ENCODE assay signal across 19 cellular contexts in genomic region chr15:80036067-80036466, GRCh38. TPM values are rescaled to one million over a fixed set of nuclear protein-coding genes. Genes with fewer than 3 reads are reported as not detected.
A peak's percentile ranks its signal among the peaks of the same experiment; 100 is the strongest.
DNase-seq lines count a peak whose midpoint lies in the region; ATAC-seq, FAIRE-seq and TF ChIP-seq lines count a peak whose summit lies in the region.
"Had no signal": no experiment of that assay in that cellular context is flagged by ENCODE, and none has a peak within 500 bp of the region (broad histone marks: within the 10 kb centered on the region; RNA-seq: fewer than 3 reads in every experiment).

No MANE protein-coding gene starts in this region.

- H3K36me3 ChIP-seq in MM.1S (replicated peaks; ENCODE audit: insufficient read depth, low read length) (no peaks in the 10 kb centered on the region), H1 (ENCODE audit: control insufficient read depth in 2 of 4, insufficient read depth in 4 of 4, low read length in 3 of 4) (no peaks in the 10 kb centered on the region)
- H3K36me3 ChIP-seq: Peyer's patch had no signal

- no peaks in the 10 kb centered on the region; the same call in none of the 2 replicates for H3K23me2 ChIP-seq in H1 (ENCODE audit: low read depth, low read length)

- H3K18ac ChIP-seq in H1 (ENCODE audit: extremely low read depth, low read length) = no peak overlapping the region

- H3K27ac ChIP-seq in MM.1S (ENCODE audit: low read length) (peak overlapping the region; percentile 33; the same call in 1 of the 2 replicates), H1 (ENCODE audit: low read depth, low read length) (no peak overlapping the region)
- H3K27ac ChIP-seq: 22Rv1, Peyer's patch had no signal

- H4K20me1 ChIP-seq in MM.1S (ENCODE audit: insufficient read depth, low read length) (no peaks in the 10 kb centered on the region), H1 (replicated peaks in 1 of 2; ENCODE audit: control insufficient read depth in 1 of 2, insufficient read depth in 2 of 2, low read length in 2 of 2) (no peaks in the 10 kb centered on the region)

- ATAC-seq in GM21423 (IDR thresholded peaks at IDR 0.05; ENCODE audit: unreplicated experiment) = no peak
- no peak for ATAC-seq in GM18517 (IDR thresholded peaks at IDR 0.05; ENCODE audit: unreplicated experiment)
- ATAC-seq: CD8-positive, alpha-beta T cell; SK-N-SH treated with all-trans-retinoic acid at 6 μM for 48 hours had no signal

- peaks cover 37% of the 10 kb centered on the region for H3F3A ChIP-seq in MM.1S (ENCODE audit: insufficient read depth, low read length)

- H2AFZ ChIP-seq in MM.1S (ENCODE audit: low read length) (no peak overlapping the region), H1 (ENCODE audit: low read length) (no peak overlapping the region)

- no peak overlapping the region for H3K4me3 ChIP-seq in MM.1S (ENCODE audit: low read length)
- no peak overlapping the region for H3K4me3 ChIP-seq in H1 (ENCODE audit: extremely low read depth in 1 of 4, insufficient read depth in 2 of 4, low read depth in 3 of 4, low read length in 4 of 4)
- H3K4me3 ChIP-seq: Peyer's patch had no signal

- no peak overlapping the region for H2BK5ac ChIP-seq in H1 (ENCODE audit: low read depth, low read length)

- no peak overlapping the region for H3K4ac ChIP-seq in H1 (replicated peaks; ENCODE audit: insufficient read length, low read depth, low read length)

- H2BK120ac ChIP-seq in H1 (replicated peaks; ENCODE audit: low read depth, low read length) = no peak overlapping the region

- no peak overlapping the region for H4K91ac ChIP-seq in H1 (replicated peaks; ENCODE audit: insufficient read length, low read length)

- DNase-seq in DMS 273 (lab: John Stamatoyannopoulos, UW; ENCODE audit: unreplicated experiment) (peak; percentile 7), DMS 273 treated with DMSO at 0.1 percent for 48 hours (lab: John Stamatoyannopoulos, UW) (no peak), MM.1S (peak; percentile 55), NCI-H2081 treated with DMSO at 0.1 percent for 48 hours (lab: John Stamatoyannopoulos, UW) (peak; percentile 51), H1 (ENCODE audit: low read depth in 1 of 2, low spot score in 2 of 2) (no peak)
- no peak for DNase-seq in stimulated activated naive CD4-positive, alpha-beta T cell treated with Interleukin-2 at 50 U/mL for 16 hours (lab: John Stamatoyannopoulos, UW)
- DNase-seq: CD8-positive, alpha-beta T cell; GOT3; KBM-7; NCI-H1417 treated with DMSO at 0.1 percent for 48 hours; NCI-H2171 treated with DMSO at 0.1 percent for 48 hours; NCI-H524 treated with DMSO at 0.1 percent for 48 hours; Peyer's patch; SHP77 had no signal

- no peak overlapping the region for H4K8ac ChIP-seq in H1 (ENCODE audit: extremely low read depth, insufficient read depth, low read length)

- no peak overlapping the region for H2BK15ac ChIP-seq in H1 (ENCODE audit: low read length)

- CTCF ChIA-PET in H1 (lab: Charles Lee; ENCODE audit: partially characterized antibody) = interaction anchor here (0.7 to 1.7 kb wide), 2 partner anchors 8 to 439 kb away, joined by 3 read pairs; no protein-coding TSS in a partner anchor

- H3K4me2 ChIP-seq in MM.1S (ENCODE audit: low read depth, low read length) (no peak overlapping the region), H1 (ENCODE audit: insufficient read depth in 1 of 2, low read depth in 2 of 2, low read length in 2 of 2) (no peak overlapping the region)

- 88% methylated on average over 1 of the region's 1 CpG; no CpG with 5 or more reads in 1 of the 2 experiments for WGBS in H1 (ENCODE audit: extremely low coverage in 1 of 2, insufficient coverage in 1 of 2, insufficient read length in 1 of 2, insufficient replicate concordance in 2 of 2, low coverage in 1 of 2, low lambda C conversion rate in 2 of 2, missing lambda C conversion rate in 1 of 2), 2 experiments

- H3K9me3 ChIP-seq in MM.1S (replicated peaks; ENCODE audit: insufficient read depth, low read length) = no peaks in the 10 kb centered on the region
- no peaks in the 10 kb centered on the region for H3K9me3 ChIP-seq in H1 (ENCODE audit: insufficient read depth in 2 of 2, low read depth in 1 of 2, low read length in 1 of 2)
- H3K9me3 ChIP-seq: Peyer's patch had no signal

- H3K79me1 ChIP-seq in H1 (ENCODE audit: low read depth, low read length) = no peaks in the 10 kb centered on the region

- H3K4me1 ChIP-seq in MM.1S (ENCODE audit: low read length) = peaks cover 55% of the 10 kb centered on the region
- H3K4me1 ChIP-seq in H1 (replicated peaks in 1 of 4; ENCODE audit: control insufficient read depth in 3 of 4, insufficient read depth in 4 of 4, low read length in 3 of 4) = peaks cover 7 to 17% (median 8%) of the 10 kb centered on the region in 4 experiments

- TF ChIP-seq CTCF in MM.1S (IDR thresholded peaks at IDR 0.05; ENCODE audit: low read length) (no peak), H1 (IDR thresholded peaks at IDR 0.05; ENCODE audit: control extremely low read depth in 1 of 3, insufficient read depth in 1 of 3, low read depth in 1 of 3, low read length in 3 of 3) (no peak)

- no peak overlapping the region for H4K5ac ChIP-seq in H1 (ENCODE audit: insufficient read length, low read depth, low read length)

- H3K79me2 ChIP-seq in MM.1S (ENCODE audit: low read length) (no peaks in the 10 kb centered on the region), H1 (ENCODE audit: control insufficient read depth in 1 of 2, insufficient read depth in 2 of 2, low read length in 2 of 2) (no peaks in the 10 kb centered on the region)

- POLR2A ChIA-PET in H1 (lab: Charles Lee; ENCODE audit: partially characterized antibody) = interaction anchor here (0.6 kb wide), 1 partner anchor 687 kb away, joined by 3 read pairs; no protein-coding TSS in a partner anchor

- H3K56ac ChIP-seq in H1 (replicated peaks; ENCODE audit: insufficient read length, low read depth, low read length) = no peak overlapping the region

- H2AK5ac ChIP-seq in H1 (ENCODE audit: low read depth, low read length) = no peak overlapping the region

- H3K9me2 ChIP-seq in MM.1S (replicated peaks; ENCODE audit: insufficient read depth, low read length) = no peaks in the 10 kb centered on the region

- no peak for TF ChIP-seq POLR2A in H1 (IDR thresholded peaks at IDR 0.05; ENCODE audit: control extremely low read depth in 1 of 2, low read depth in 2 of 2, low read length in 2 of 2)

- no peak overlapping the region for H2BK12ac ChIP-seq in H1 (ENCODE audit: low read depth, low read length)

- H2BK20ac ChIP-seq in H1 (ENCODE audit: low read length) = 0 out of 2 replicates have a peak overlapping the region, but pooled peaks have one; percentile 8

- TF ChIP-seq EP300 in H1 (IDR thresholded peaks at IDR 0.05; ENCODE audit: borderline replicate concordance in 1 of 2, low read depth in 2 of 2, low read length in 2 of 2) = no peak

- H3K23ac ChIP-seq in H1 (ENCODE audit: insufficient read length) = no peak overlapping the region

- no peak for TF ChIP-seq RAD21 in H1 (IDR thresholded peaks at IDR 0.05 in 1 of 2, conservative IDR thresholded peaks at IDR 0.05 in 1 of 2; ENCODE audit: low read depth in 2 of 2, low read length in 2 of 2)

- no peaks in the 10 kb centered on the region for H3K27me3 ChIP-seq in MM.1S (replicated peaks; ENCODE audit: insufficient read depth, low read length)
- H3K27me3 ChIP-seq in H1 (replicated peaks in 1 of 4; ENCODE audit: control insufficient read depth in 3 of 4, extremely low read depth in 1 of 4, insufficient read depth in 3 of 4, low read length in 3 of 4) = no peaks in the 10 kb centered on the region
- H3K27me3 ChIP-seq: Peyer's patch had no signal

- no peak overlapping the region for H3K9ac ChIP-seq in MM.1S (ENCODE audit: low read length)
- no peak overlapping the region for H3K9ac ChIP-seq in H1 (replicated peaks in 1 of 4; ENCODE audit: extremely low read depth in 1 of 4, low read depth in 3 of 4, low read length in 3 of 4)

- no peak for FAIRE-seq in H1 (lab: Jason Lieb, UNC)
- FAIRE-seq: GM18507 had no signal

- no peak overlapping the region for H3K14ac ChIP-seq in H1 (ENCODE audit: insufficient read length)

TF ChIP-seq in H1, 55 proteins besides CTCF, POLR2A, EP300 and RAD21 (continues in another document):
- TF ChIP-seq CTBP2 (IDR thresholded peaks at IDR 0.05; ENCODE audit: borderline replicate concordance, insufficient read depth, insufficient read length, low read length) (no peak), ATF3 (IDR thresholded peaks at IDR 0.05; ENCODE audit: insufficient read depth, low read depth, low read length) (no peak), NANOG (IDR thresholded peaks at IDR 0.05; ENCODE audit: insufficient read depth, low read depth, low read length, poor library complexity, severe bottlenecking) (no peak), RFX5 (IDR thresholded peaks at IDR 0.05; ENCODE audit: borderline replicate concordance, low read depth, low read length) (no peak), EGR1 (IDR thresholded peaks at IDR 0.05; ENCODE audit: borderline replicate concordance, low read depth, low read length) (no peak), GABPA (IDR thresholded peaks at IDR 0.05; ENCODE audit: borderline replicate concordance, insufficient read depth, low read length) (no peak), BRCA1 (IDR thresholded peaks at IDR 0.05; ENCODE audit: low read depth, low read length) (no peak)
- TF ChIP-seq, protein P1, sequence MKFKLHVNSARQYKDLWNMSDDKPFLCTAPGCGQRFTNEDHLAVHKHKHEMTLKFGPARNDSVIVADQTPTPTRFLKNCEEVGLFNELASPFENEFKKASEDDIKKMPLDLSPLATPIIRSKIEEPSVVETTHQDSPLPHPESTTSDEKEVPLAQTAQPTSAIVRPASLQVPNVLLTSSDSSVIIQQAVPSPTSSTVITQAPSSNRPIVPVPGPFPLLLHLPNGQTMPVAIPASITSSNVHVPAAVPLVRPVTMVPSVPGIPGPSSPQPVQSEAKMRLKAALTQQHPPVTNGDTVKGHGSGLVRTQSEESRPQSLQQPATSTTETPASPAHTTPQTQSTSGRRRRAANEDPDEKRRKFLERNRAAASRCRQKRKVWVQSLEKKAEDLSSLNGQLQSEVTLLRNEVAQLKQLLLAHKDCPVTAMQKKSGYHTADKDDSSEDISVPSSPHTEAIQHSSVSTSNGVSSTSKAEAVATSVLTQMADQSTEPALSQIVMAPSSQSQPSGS (IDR thresholded peaks at IDR 0.05; ENCODE audit: low read length) = no peak

RNA-seq across cellular contexts. Expression of gene ZFAND6, which starts 23.4 kb away (rescaled TPM):
- 122 and 136 TPM in 2 replicates for total RNA-seq in H1 (2021; fragmentation: NEBNext Ultra II Directional; extraction: Animal tissue kit (Norgen Biotek cat#: 25700))
- polyA plus RNA-seq in H1 (2011; rRNA removed) = 158 and 237 TPM in 2 replicates
- 219 TPM for polyA plus RNA-seq in H1 (2011; cell fraction: cytosol; rRNA removed)
- polyA plus RNA-seq in H1 (2011; cell fraction: nucleus; rRNA removed) = 92.7 TPM
- 105 to 113 TPM (median 109 TPM) in 4 replicates for polyA plus RNA-seq in H1 (2012, experiment 1 of 2)
- polyA plus RNA-seq in H1 (2012, experiment 2 of 2) = 22.2 TPM
- polyA plus RNA-seq in H1 (2013, experiment 1 of 2) = 111 TPM
- 123 TPM for polyA plus RNA-seq in H1 (2013, experiment 2 of 2)
- polyA minus RNA-seq in H1 (2011; rRNA and poly(A)+ RNA removed) = 200 and 255 TPM in 2 replicates
- polyA minus RNA-seq in H1 (2011; cell fraction: cytosol; rRNA and poly(A)+ RNA removed) = 132 TPM
- polyA minus RNA-seq in H1 (2011; cell fraction: nucleus; rRNA and poly(A)+ RNA removed) = 127 TPM

Comparison
In these comparisons a context has a peak if more than half of its experiments do, and no peak if none do; other contexts are left out.
1. DNase-seq: peak in DMS 273 (single experiment), MM.1S (single experiment) and NCI-H2081 treated with DMSO at 0.1 percent for 48 hours (single experiment); none in DMS 273 treated with DMSO at 0.1 percent for 48 hours (single experiment), H1 (0 of 2) and stimulated activated naive CD4-positive, alpha-beta T cell treated with Interleukin-2 at 50 U/mL for 16 hours (single experiment).